ENCODE assay signal across 5 cellular contexts in the genomic region with DNA sequence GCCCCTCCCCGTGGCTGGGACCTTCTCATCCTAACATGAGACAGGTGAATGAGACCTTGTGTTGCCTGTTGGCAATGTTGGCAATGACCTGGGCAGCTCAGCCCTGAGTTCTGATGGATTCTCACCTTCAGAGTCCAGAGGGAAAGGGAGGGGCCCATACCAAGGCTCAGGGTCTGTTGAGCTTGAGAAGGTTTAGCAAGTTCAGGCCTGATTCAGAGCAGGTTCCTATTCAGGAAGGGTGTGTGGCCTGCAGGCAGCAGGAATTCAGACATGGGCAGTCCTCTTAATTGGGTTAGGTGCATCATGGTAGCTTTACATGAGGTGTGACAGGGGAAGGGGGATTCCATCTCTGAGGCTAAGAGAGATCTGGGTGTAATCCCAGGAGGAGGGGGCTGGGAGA. TPM values are rescaled to one million over a fixed set of nuclear protein-coding genes. Genes with fewer than 3 reads are reported as not detected.
"Had no signal": no experiment of that assay in that cellular context is flagged by ENCODE, and none has a peak within 500 bp of the region (broad histone marks: within the 10 kb centered on the region; RNA-seq: fewer than 3 reads in every experiment).

No MANE protein-coding gene starts in this region.

RNA-seq across cellular contexts. Expression of a gene that starts 5.7 kb away (rescaled TPM):
- total RNA-seq: GM23338, H1, H7, H9 had no signal
- polyA plus RNA-seq: GM23338 had no signal

RNA-seq across cellular contexts. Expression of a gene that starts 24.6 kb away (rescaled TPM):
- total RNA-seq: GM23338, H1, H4, H7, H9 had no signal
- polyA plus RNA-seq: GM23338 had no signal

RNA-seq across cellular contexts. Expression of a gene that starts 49.6 kb away (rescaled TPM):
- total RNA-seq: GM23338, H1, H4, H7, H9 had no signal
- polyA plus RNA-seq: GM23338, H1 had no signal
